In genomic region chr7:55223023-55223422, GRCh38 we compare ENCODE assay signal across 23 cellular contexts.
"Had no signal": no experiment of that assay in that cellular context is flagged by ENCODE, and none has a peak within 500 bp of the region (broad histone marks: within the 10 kb centered on the region; RNA-seq: fewer than 3 reads in every experiment).

No MANE protein-coding gene starts in this region.

- H3K4me1 Mint-ChIP-seq: activated naive CD4-positive, alpha-beta T cell treated with anti-CD3 and anti-CD28 coated beads, Interleukin-2, amount 10 ng/mL, durations not matched to agents 7 days and 5 days; activated naive CD8-positive, alpha-beta T cell treated with anti-CD3 and anti-CD28 coated beads for 36 hours had no signal

- H3K27me3 Mint-ChIP-seq: activated naive CD4-positive, alpha-beta T cell treated with anti-CD3 and anti-CD28 coated beads, Interleukin-2, amount 10 ng/mL, durations not matched to agents 7 days and 5 days had no signal

- DNase-seq: activated CD4-positive, alpha-beta T cell treated with anti-CD3 and anti-CD28 coated beads for 4 hours; activated CD8-positive, alpha-beta memory T cell treated with anti-CD3 and anti-CD28 coated beads, Interleukin-2, amount 50 U/mL, for 4 hours; activated CD8-positive, alpha-beta T cell treated with anti-CD3 and anti-CD28 coated beads for 36 hours; activated gamma-delta T cell treated with Interleukin-2 at 50 U/mL for 16 hours; activated naive CD4-positive, alpha-beta T cell treated with anti-CD3 and anti-CD28 coated beads, Interleukin-2, amount 10 ng/mL, durations not matched to agents 7 days and 5 days; activated naive CD8-positive, alpha-beta T cell treated with anti-CD3 and anti-CD28 coated beads for 36 hours; activated T-cell treated with anti-CD3 and anti-CD28 coated beads, Interleukin-2, amount 50 U/mL, for 72 hours; brain microvascular endothelial cell; cerebellar nuclear complex; KG1; NCI-H1092; NCI-H1417; NCI-H1930; NCI-H2171; NCI-H226; NCI-H526; NCI-H82; Peyer's patch; SHP77 treated with DMSO at 0.1 percent for 48 hours; T-helper 1 cell; WERI-Rb-1 had no signal

- H3K4me1 ChIP-seq: Peyer's patch had no signal

- H3K27ac Mint-ChIP-seq: activated CD8-positive, alpha-beta T cell treated with anti-CD3 and anti-CD28 coated beads for 36 hours; activated naive CD4-positive, alpha-beta T cell treated with anti-CD3 and anti-CD28 coated beads, Interleukin-2, amount 10 ng/mL, durations not matched to agents 7 days and 5 days; activated naive CD8-positive, alpha-beta T cell treated with anti-CD3 and anti-CD28 coated beads for 36 hours; activated T-cell treated with anti-CD3 and anti-CD28 coated beads, Interleukin-2, amount 50 U/mL, for 72 hours; activated T-helper 2 cell treated with anti-CD3 and anti-CD28 coated beads, Interferon-gamma antibody, Interleukin-2, Interleukin-4, amounts not matched to agents 10 μg/mL and 5 μg/mL and 100 μg/mL, durations not matched to agents 14 hours and 24 hours and 36 hours had no signal

- H3K9me3 ChIP-seq: Peyer's patch had no signal

- H3K4me3 ChIP-seq: Peyer's patch had no signal

- H3K27me3 ChIP-seq: brain microvascular endothelial cell, Peyer's patch had no signal

- ATAC-seq: activated CD4-positive, CD25-positive, alpha-beta regulatory T cell treated with anti-CD3 and anti-CD28 coated beads, Interleukin-2, amount 50 U/mL, for 24 hours; activated CD8-positive, alpha-beta T cell treated with anti-CD3 and anti-CD28 coated beads for 36 hours; activated T-cell treated with anti-CD3 and anti-CD28 coated beads, Interleukin-2, amount 50 U/mL, for 72 hours had no signal

- H3K36me3 ChIP-seq: brain microvascular endothelial cell, Peyer's patch, WERI-Rb-1 had no signal

- H3K4me3 Mint-ChIP-seq: activated CD8-positive, alpha-beta T cell treated with anti-CD3 and anti-CD28 coated beads for 36 hours; activated naive CD4-positive, alpha-beta T cell treated with anti-CD3 and anti-CD28 coated beads, Interleukin-2, amount 10 ng/mL, durations not matched to agents 7 days and 5 days; activated naive CD8-positive, alpha-beta T cell treated with anti-CD3 and anti-CD28 coated beads for 36 hours; activated T-cell treated with anti-CD3 and anti-CD28 coated beads, Interleukin-2, amount 50 U/mL, for 72 hours had no signal

- H3K36me3 Mint-ChIP-seq: activated naive CD4-positive, alpha-beta T cell treated with anti-CD3 and anti-CD28 coated beads, Interleukin-2, amount 10 ng/mL, durations not matched to agents 7 days and 5 days; activated naive CD8-positive, alpha-beta T cell treated with anti-CD3 and anti-CD28 coated beads for 36 hours had no signal

- H3K9me3 Mint-ChIP-seq: activated naive CD4-positive, alpha-beta T cell treated with anti-CD3 and anti-CD28 coated beads, Interleukin-2, amount 10 ng/mL, durations not matched to agents 7 days and 5 days; activated T-helper 2 cell treated with anti-CD3 and anti-CD28 coated beads, Interferon-gamma antibody, Interleukin-2, Interleukin-4, amounts not matched to agents 10 μg/mL and 5 μg/mL and 100 μg/mL, durations not matched to agents 14 hours and 24 hours and 36 hours had no signal

- H3K27ac ChIP-seq: brain microvascular endothelial cell, Peyer's patch, WERI-Rb-1 had no signal
